ENCODE assay signal across 1 cellular context in the genomic region with DNA sequence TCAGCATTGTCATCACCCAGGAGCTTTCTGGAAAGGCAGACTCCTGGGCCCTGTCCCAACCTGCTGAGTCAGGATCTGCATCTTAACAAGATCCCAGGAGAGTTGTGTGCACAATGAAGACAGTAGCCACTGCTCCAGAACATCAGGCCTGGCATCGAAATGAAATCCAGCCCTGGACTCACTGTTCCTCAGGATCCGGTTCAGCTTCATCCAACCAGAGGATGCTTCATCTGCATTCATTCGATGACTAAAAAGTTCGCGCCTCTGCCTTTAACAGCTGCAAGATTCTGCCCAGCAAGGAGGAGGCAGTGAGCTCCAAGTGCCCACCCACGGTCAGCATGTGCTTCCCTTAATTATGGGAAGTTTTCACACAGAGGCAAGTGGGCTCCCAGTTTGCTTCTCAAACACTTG.
TF ChIP-seq lines count a peak whose summit lies in the region.

No MANE protein-coding gene starts in this region.

TF ChIP-seq in H1, 55 proteins besides CTCF, POLR2A, EP300 and RAD21:
- TF ChIP-seq SUZ12 (IDR thresholded peaks at IDR 0.05; ENCODE audit: low read length), result no peak
- TF ChIP-seq, protein P1, sequence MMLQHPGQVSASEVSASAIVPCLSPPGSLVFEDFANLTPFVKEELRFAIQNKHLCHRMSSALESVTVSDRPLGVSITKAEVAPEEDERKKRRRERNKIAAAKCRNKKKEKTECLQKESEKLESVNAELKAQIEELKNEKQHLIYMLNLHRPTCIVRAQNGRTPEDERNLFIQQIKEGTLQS (IDR thresholded peaks at IDR 0.05; ENCODE audit: insufficient read depth, low read depth, low read length), result no peak
- no peak for TF ChIP-seq CHD2 (IDR thresholded peaks at IDR 0.05; ENCODE audit: low read length)
- TF ChIP-seq MAFK (IDR thresholded peaks at IDR 0.05; ENCODE audit: low read depth, low read length), result peak; percentile 25; the same call in 1 of the 2 replicates
- TF ChIP-seq JUN (IDR thresholded peaks at IDR 0.05; ENCODE audit: low read depth, low read length), result no peak
- TF ChIP-seq SRF (IDR thresholded peaks at IDR 0.05; ENCODE audit: low read depth, low read length), result no peak
- TF ChIP-seq HDAC2 (IDR thresholded peaks at IDR 0.05; ENCODE audit: borderline replicate concordance in 1 of 2, low read depth in 2 of 2, low read length in 2 of 2), result no peak
- TF ChIP-seq, protein P2, sequence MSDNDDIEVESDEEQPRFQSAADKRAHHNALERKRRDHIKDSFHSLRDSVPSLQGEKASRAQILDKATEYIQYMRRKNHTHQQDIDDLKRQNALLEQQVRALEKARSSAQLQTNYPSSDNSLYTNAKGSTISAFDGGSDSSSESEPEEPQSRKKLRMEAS (IDR thresholded peaks at IDR 0.05), result peak; percentile 74
- TF ChIP-seq YY1 (IDR thresholded peaks at IDR 0.05; ENCODE audit: low read depth, low read length), result no peak
- no peak for TF ChIP-seq GABPA (IDR thresholded peaks at IDR 0.05; ENCODE audit: borderline replicate concordance, insufficient read depth, low read length)
- TF ChIP-seq ASH2L (IDR thresholded peaks at IDR 0.05; ENCODE audit: low read length), result peak; percentile 48
- TF ChIP-seq, protein P3, sequence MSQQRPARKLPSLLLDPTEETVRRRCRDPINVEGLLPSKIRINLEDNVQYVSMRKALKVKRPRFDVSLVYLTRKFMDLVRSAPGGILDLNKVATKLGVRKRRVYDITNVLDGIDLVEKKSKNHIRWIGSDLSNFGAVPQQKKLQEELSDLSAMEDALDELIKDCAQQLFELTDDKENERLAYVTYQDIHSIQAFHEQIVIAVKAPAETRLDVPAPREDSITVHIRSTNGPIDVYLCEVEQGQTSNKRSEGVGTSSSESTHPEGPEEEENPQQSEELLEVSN (IDR thresholded peaks at IDR 0.05), result peak; percentile 71
- TF ChIP-seq NANOG (IDR thresholded peaks at IDR 0.05; ENCODE audit: insufficient read depth, low read depth, low read length, poor library complexity, severe bottlenecking), result no peak
- no peak for TF ChIP-seq RFX5 (IDR thresholded peaks at IDR 0.05; ENCODE audit: borderline replicate concordance, low read depth, low read length)
- TF ChIP-seq BRCA1 (IDR thresholded peaks at IDR 0.05; ENCODE audit: low read depth, low read length), result no peak
- TF ChIP-seq CBX5 (IDR thresholded peaks at IDR 0.05; ENCODE audit: low read depth, low read length), result no peak
- no peak for TF ChIP-seq SIRT6 (IDR thresholded peaks at IDR 0.05; ENCODE audit: low read length)
- TF ChIP-seq RBBP5 (IDR thresholded peaks at IDR 0.05; ENCODE audit: borderline replicate concordance, low read depth, low read length), result no peak
- no peak for TF ChIP-seq KDM5A (IDR thresholded peaks at IDR 0.05; ENCODE audit: low read length)
- TF ChIP-seq CREB1 (IDR thresholded peaks at IDR 0.05), result no peak
- TF ChIP-seq SIX5 (IDR thresholded peaks at IDR 0.05; ENCODE audit: low read depth, low read length), result no peak
- no peak for TF ChIP-seq CEBPB (IDR thresholded peaks at IDR 0.05; ENCODE audit: low read depth, low read length)
- peak; percentile 33; the same call in 1 of the 2 replicates for TF ChIP-seq BACH1 (IDR thresholded peaks at IDR 0.05; ENCODE audit: low read length)
- no peak for TF ChIP-seq GTF2F1 (IDR thresholded peaks at IDR 0.05; ENCODE audit: borderline replicate concordance, low read depth, low read length)
- no peak for TF ChIP-seq EGR1 (IDR thresholded peaks at IDR 0.05; ENCODE audit: borderline replicate concordance, low read depth, low read length)
